In the genomic region with DNA sequence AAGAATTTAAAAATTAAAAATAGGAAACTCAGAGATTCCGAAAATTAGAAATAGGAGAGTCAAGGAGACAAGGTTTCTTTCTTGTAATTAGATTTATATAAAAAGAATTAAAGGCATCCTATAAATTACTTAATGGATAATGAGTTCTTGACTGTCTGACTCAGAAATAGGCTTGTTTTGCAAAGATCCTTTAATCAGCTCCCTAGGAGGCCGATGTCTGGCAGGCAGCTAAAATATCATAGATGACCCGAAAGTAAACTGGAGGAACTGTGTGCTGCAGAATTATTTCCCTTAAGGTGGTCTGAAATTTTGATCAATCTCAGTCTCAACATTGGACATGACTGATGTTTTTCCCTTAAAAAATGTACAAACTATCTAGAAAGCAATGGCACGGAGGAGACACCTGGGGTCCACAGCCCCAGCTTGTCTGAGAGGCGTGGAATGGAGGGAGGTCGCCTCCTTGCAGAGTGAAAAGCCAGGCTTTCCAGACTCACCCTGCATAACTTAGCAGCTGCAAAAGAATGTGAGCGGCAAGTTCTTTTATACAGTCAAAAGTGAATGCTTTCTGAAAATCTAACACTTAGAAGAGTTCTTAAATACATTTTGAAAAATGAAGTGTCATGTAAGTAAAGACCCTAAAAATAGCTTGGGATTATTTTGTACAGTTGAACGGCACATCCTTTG, we compare ENCODE assay signal across 17 cellular contexts. TPM values are rescaled to one million over a fixed set of nuclear protein-coding genes. Genes with fewer than 3 reads are reported as not detected.
DNase-seq lines count a peak whose midpoint lies in the region; ATAC-seq and TF ChIP-seq lines count a peak whose summit lies in the region.
"Had no signal": no experiment of that assay in that cellular context is flagged by ENCODE, and none has a peak within 500 bp of the region (broad histone marks: within the 10 kb centered on the region; RNA-seq: fewer than 3 reads in every experiment).

No MANE protein-coding gene starts in this region.

- H4K8ac ChIP-seq in mesendoderm (ENCODE audit: low read depth, low read length) = no peak overlapping the region

- no peak overlapping the region for H4K5ac ChIP-seq in mesendoderm (ENCODE audit: low read length)

- H3K27ac ChIP-seq in breast epithelium (peak overlapping the region; percentile 41 to 75), dorsolateral prefrontal cortex (peak overlapping the region in 50 of 59 donors; percentile 3 to 72 (median 53)), mesendoderm (ENCODE audit: low read depth, low read length) (peak overlapping the region; percentile 68), thymus (ENCODE audit: low read depth) (peak overlapping the region; percentile 31)
- H3K27ac ChIP-seq: colonic mucosa, SK-N-MC, upper lobe of right lung had no signal

- H3K79me1 ChIP-seq in mesendoderm (ENCODE audit: low read length) = no peaks in the 10 kb centered on the region

- intact Hi-C loops in breast epithelium (cut with DNase I; ENCODE audit: low total_unique reads) (no loop called here), MCF 10A (cut with micrococcal nuclease) (no loop called here), dorsolateral prefrontal cortex (cut with DNase I) (no loop called here)

- H3K18ac ChIP-seq in mesendoderm (ENCODE audit: low read length) = no peak overlapping the region

- H3K27ac Mint-ChIP-seq in MCF 10A (ENCODE audit: low read depth, unreplicated experiment) = no peak overlapping the region
- H3K27ac Mint-ChIP-seq: activated CD4-positive, alpha-beta memory T cell treated with anti-CD3 and anti-CD28 coated beads for 36 hours; CD8-positive, alpha-beta T cell; nephron progenitor cell had no signal

- no peak for TF ChIP-seq CTCF in breast epithelium (IDR thresholded peaks at IDR 0.05)
- TF ChIP-seq CTCF in MCF 10A (IDR thresholded peaks at IDR 0.05; ENCODE audit: unreplicated experiment) = no peak
- TF ChIP-seq CTCF in dorsolateral prefrontal cortex (IDR thresholded peaks at IDR 0.05 in 54 of 56, conservative IDR thresholded peaks at IDR 0.05 in 2 of 56; ENCODE audit: low read depth in 1 of 56, partially characterized antibody in 56 of 56) = no peak

- no peaks in the 10 kb centered on the region for H3K36me3 ChIP-seq in breast epithelium
- H3K36me3 ChIP-seq in mesendoderm (ENCODE audit: control insufficient read depth, insufficient read depth, low read length) = no peaks in the 10 kb centered on the region
- H3K36me3 ChIP-seq in thymus (ENCODE audit: control insufficient read depth, insufficient read depth) = peaks cover 3% of the 10 kb centered on the region
- H3K36me3 ChIP-seq: colonic mucosa, upper lobe of right lung had no signal

- no peak overlapping the region for H3K4me2 ChIP-seq in mesendoderm (ENCODE audit: low read length)

- no peak overlapping the region for H3K4me3 Mint-ChIP-seq in MCF 10A (ENCODE audit: unreplicated experiment)
- H3K4me3 Mint-ChIP-seq: activated CD4-positive, alpha-beta memory T cell treated with anti-CD3 and anti-CD28 coated beads for 36 hours; CD8-positive, alpha-beta T cell; nephron progenitor cell had no signal

- H3K27me3 ChIP-seq in breast epithelium (no peaks in the 10 kb centered on the region), dorsolateral prefrontal cortex (no peaks in the 10 kb centered on the region), mesendoderm (ENCODE audit: insufficient read depth, low read length, poor library complexity) (no peaks in the 10 kb centered on the region), thymus (ENCODE audit: control insufficient read depth, insufficient read depth) (no peaks in the 10 kb centered on the region)
- H3K27me3 ChIP-seq: colonic mucosa, upper lobe of right lung had no signal

- DNase-seq in breast epithelium (ENCODE audit: low spot score in 2 of 2) (no peak), MCF 10A (ENCODE audit: unreplicated experiment) (no peak), dorsolateral prefrontal cortex (no peak), mesendoderm (peak; percentile 71), kidney tubule cell (ENCODE audit: low spot score) (no peak), DMS53 treated with DMSO at 0.1 percent for 48 hours (lab: John Stamatoyannopoulos, UW; ENCODE audit: unreplicated experiment) (no peak)
- DNase-seq in stimulated activated naive CD8-positive, alpha-beta T cell treated with anti-CD3 and anti-CD28 coated beads, Interleukin-15, Interleukin-2, amounts not matched to agents 100 U/mL and 50 U/mL, for 24 hours = no peak
- DNase-seq: activated CD4-positive, alpha-beta memory T cell treated with anti-CD3 and anti-CD28 coated beads for 36 hours; CD8-positive, alpha-beta T cell; colonic mucosa; nephron progenitor cell; stimulated activated CD4-positive, alpha-beta T cell treated with anti-CD3 and anti-CD28 coated beads, Interleukin-2, amount 100 ng/mL, for 48 hours had no signal

- H3K27me3 Mint-ChIP-seq in MCF 10A (ENCODE audit: insufficient read depth, unreplicated experiment) = no peaks in the 10 kb centered on the region
- H3K27me3 Mint-ChIP-seq: activated CD4-positive, alpha-beta memory T cell treated with anti-CD3 and anti-CD28 coated beads for 36 hours had no signal

- H3K4me3 ChIP-seq in breast epithelium (no peak overlapping the region), dorsolateral prefrontal cortex (peak overlapping the region in 16 of 59 donors; percentile 0 to 42 (median 8)), mesendoderm (ENCODE audit: low read length) (no peak overlapping the region), thymus (ENCODE audit: low read length) (no peak overlapping the region)
- H3K4me3 ChIP-seq: colonic mucosa, SK-N-MC, upper lobe of right lung had no signal

- H3K9ac ChIP-seq in mesendoderm (ENCODE audit: low read length) = no peak overlapping the region

- H3K4me1 Mint-ChIP-seq in MCF 10A (ENCODE audit: insufficient read depth, unreplicated experiment) = peaks cover 28% of the 10 kb centered on the region

- H2BK5ac ChIP-seq in mesendoderm (ENCODE audit: low read length) = no peak overlapping the region

- H3K36me3 Mint-ChIP-seq in MCF 10A (ENCODE audit: insufficient read depth, unreplicated experiment) = peaks cover 27% of the 10 kb centered on the region

- POLR2A ChIA-PET in MCF 10A (lab: Yijun Ruan, JAX) = interaction anchor here (0.7 to 10.6 kb wide), 4 partner anchors 11 to 249 kb away, joined by 3 to 211 read pairs (median 18); partner anchors contain the start of gene MBNL2

- BruUV-seq in MCF 10A (replicated peaks; lab: Mats Ljungman, UMichigan) = no TSS peak

- CTCF ChIA-PET in MCF 10A (lab: Yijun Ruan, JAX) = interaction anchor here (0.7 to 3.5 kb wide), 5 partner anchors 17 to 157 kb away, joined by 3 to 18 read pairs (median 5); no protein-coding TSS in a partner anchor

- H3K4ac ChIP-seq in mesendoderm (ENCODE audit: low read depth, low read length) = peak overlapping the region; percentile 75

- no peaks in the 10 kb centered on the region for H3K9me3 ChIP-seq in breast epithelium
- H3K9me3 ChIP-seq in thymus (ENCODE audit: control insufficient read depth) = no peaks in the 10 kb centered on the region
- H3K9me3 ChIP-seq: colonic mucosa, upper lobe of right lung had no signal

- no CpG with 5 or more reads among the region's 8 CpGs for WGBS in mesendoderm (ENCODE audit: extremely low coverage, insufficient coverage, low lambda C conversion rate)
- 94% methylated on average over 8 of the region's 8 CpGs for WGBS in thymus

- no peaks in the 10 kb centered on the region for H3K9me3 Mint-ChIP-seq in MCF 10A (ENCODE audit: unreplicated experiment)
- H3K9me3 Mint-ChIP-seq: activated CD4-positive, alpha-beta memory T cell treated with anti-CD3 and anti-CD28 coated beads for 36 hours; CD8-positive, alpha-beta T cell; nephron progenitor cell had no signal

- no peak overlapping the region for H2AK5ac ChIP-seq in mesendoderm (ENCODE audit: low read length)

- H3K4me1 ChIP-seq in breast epithelium = peaks cover 0 to 4% of the 10 kb centered on the region in 2 donors
- peaks cover 7% of the 10 kb centered on the region for H3K4me1 ChIP-seq in mesendoderm (ENCODE audit: control insufficient read depth, low read depth, low read length)
- H3K4me1 ChIP-seq in thymus (ENCODE audit: control insufficient read depth, insufficient read depth, low read length) = peaks cover 4% of the 10 kb centered on the region
- H3K4me1 ChIP-seq: colonic mucosa had no signal

- no peak overlapping the region for H2BK15ac ChIP-seq in mesendoderm (replicated peaks; ENCODE audit: low read depth)

- no peak overlapping the region for H3K23ac ChIP-seq in mesendoderm (ENCODE audit: low read length)

- no peak for TF ChIP-seq POLR2A in breast epithelium (IDR thresholded peaks at IDR 0.05)

- peak overlapping the region; percentile 17 for H2BK120ac ChIP-seq in mesendoderm (ENCODE audit: low read depth, low read length)

- H3K79me2 ChIP-seq in mesendoderm (ENCODE audit: control insufficient read depth, insufficient read depth, low read length) = no peaks in the 10 kb centered on the region

- ATAC-seq in stimulated activated naive CD8-positive, alpha-beta T cell treated with anti-CD3 and anti-CD28 coated beads, Interleukin-15, Interleukin-2, amounts not matched to agents 100 U/mL and 50 U/mL, for 24 hours = no peak
- ATAC-seq: CD8-positive, alpha-beta T cell; left lobe of liver; sciatic nerve had no signal

- no peak overlapping the region for H3K56ac ChIP-seq in mesendoderm (ENCODE audit: low read length)

RNA-seq across cellular contexts. Expression of gene MBNL2, which starts 44.7 kb away (rescaled TPM):
- total RNA-seq in breast epithelium (100 to 1,000 TPM in 2 of 3 donors, 10 to 100 TPM in 1; 68.5 to 131 (median 120) TPM), MCF 10A (2022) (74.3 and 85.8 TPM in 2 replicates), dorsolateral prefrontal cortex (100 to 1,000 TPM in 119 of 120 experiments, 10 to 100 TPM in 1; 96.2 to 275 (median 181) TPM)
- 2.0 TPM for polyA plus RNA-seq in mesendoderm (2013, experiment 1 of 2)
- polyA plus RNA-seq in mesendoderm (2013, experiment 2 of 2) = 2.2 TPM
- polyA plus RNA-seq in thymus = 22.7 TPM
